9 cellular contexts compared by ENCODE assay signal in the genomic region with DNA sequence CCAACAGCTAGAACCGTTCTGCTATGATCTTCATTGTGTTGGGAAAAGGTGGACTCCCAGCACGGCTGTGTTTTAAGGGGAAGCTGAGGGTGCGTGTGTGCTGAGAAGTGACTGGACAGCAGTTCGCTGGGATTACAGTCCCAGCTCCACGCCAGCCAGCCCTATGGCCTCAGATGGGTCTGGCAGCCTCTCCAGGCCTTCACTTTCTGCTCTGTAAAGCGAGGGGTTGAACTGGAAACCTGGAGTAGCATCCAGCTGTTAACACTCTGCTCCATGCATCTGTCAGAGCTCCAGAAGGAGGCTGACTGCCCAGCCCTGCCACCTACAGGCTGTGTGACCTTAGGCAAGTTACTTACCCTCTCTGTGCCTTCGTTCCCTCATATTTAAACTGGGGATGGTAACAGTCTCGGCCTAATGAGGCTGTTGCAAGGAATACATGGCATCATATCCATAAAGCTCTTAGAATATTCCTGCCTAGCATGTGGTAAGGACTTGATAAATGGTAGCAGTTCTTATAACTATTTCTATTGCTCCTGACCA.
A peak's percentile ranks its signal among the peaks of the same experiment; 100 is the strongest.
DNase-seq lines count a peak whose midpoint lies in the region; ATAC-seq and TF ChIP-seq lines count a peak whose summit lies in the region.
"Had no signal": no experiment of that assay in that cellular context is flagged by ENCODE, and none has a peak within 500 bp of the region (broad histone marks: within the 10 kb centered on the region; RNA-seq: fewer than 3 reads in every experiment).

No MANE protein-coding gene starts in this region.

- H3K27me3 ChIP-seq in adipocyte (replicated peaks; ENCODE audit: control insufficient read depth, insufficient read depth, low read length) (no peaks in the 10 kb centered on the region), right atrium auricular region (no peaks in the 10 kb centered on the region)

- no peaks in the 10 kb centered on the region for H3K9me3 ChIP-seq in adipocyte (ENCODE audit: control insufficient read depth, low read length)
- H3K9me3 ChIP-seq in right atrium auricular region, result no peaks in the 10 kb centered on the region
- H3K9me3 ChIP-seq: SK-N-SH had no signal

- peaks cover 75% of the 10 kb centered on the region for H3K4me1 Mint-ChIP-seq in stimulated activated effector memory CD8-positive, alpha-beta T cell treated with anti-CD3 and anti-CD28 coated beads, Interleukin-12 subunit alpha, Interleukin-12 subunit beta, amount 100 ng/mL, for 72 hours

- H3K9me3 Mint-ChIP-seq in stimulated activated effector memory CD8-positive, alpha-beta T cell treated with anti-CD3 and anti-CD28 coated beads, Interleukin-12 subunit alpha, Interleukin-12 subunit beta, amount 100 ng/mL, for 72 hours, result no peaks in the 10 kb centered on the region

- H3K36me3 ChIP-seq in adipocyte (ENCODE audit: control insufficient read depth, insufficient read depth, low read length, severe bottlenecking) (peaks cover 15% of the 10 kb centered on the region), right atrium auricular region (peaks cover 36% of the 10 kb centered on the region)

- TF ChIP-seq CTCF in GM12873 (IDR thresholded peaks at IDR 0.05; ENCODE audit: insufficient read depth, low read depth, low read length, missing control alignments) (peak; percentile 31), right atrium auricular region (IDR thresholded peaks at IDR 0.05) (no peak)

- H3K27ac Mint-ChIP-seq in stimulated activated effector memory CD8-positive, alpha-beta T cell treated with anti-CD3 and anti-CD28 coated beads, Interleukin-12 subunit alpha, Interleukin-12 subunit beta, amount 100 ng/mL, for 72 hours, result peak overlapping the region; percentile 95

- no peak for ATAC-seq in stimulated activated effector memory CD8-positive, alpha-beta T cell treated with anti-CD3 and anti-CD28 coated beads, Interleukin-12 subunit alpha, Interleukin-12 subunit beta, amount 100 ng/mL, for 72 hours
- ATAC-seq in GM18867 (IDR thresholded peaks at IDR 0.05; ENCODE audit: unreplicated experiment), result no peak

- peak overlapping the region; percentile 62 to 69 for H3K27ac ChIP-seq in right atrium auricular region

- peak overlapping the region; percentile 24 for H3K9ac ChIP-seq in adipocyte (ENCODE audit: low read length)
- H3K9ac ChIP-seq: SK-N-SH had no signal

- no peak overlapping the region for H3K4me3 ChIP-seq in adipocyte (ENCODE audit: low read length)
- no peak overlapping the region for H3K4me3 ChIP-seq in right atrium auricular region

- DNase-seq in adipocyte (ENCODE audit: low read depth) (no peak), right atrium auricular region (ENCODE audit: low spot score) (no peak), GOT3 (lab: John Stamatoyannopoulos, UW) (no peak), NCI-H2227 treated with DMSO at 0.1 percent for 48 hours (lab: John Stamatoyannopoulos, UW) (no peak)
- DNase-seq in stimulated activated effector memory CD8-positive, alpha-beta T cell treated with anti-CD3 and anti-CD28 coated beads, Interleukin-12 subunit alpha, Interleukin-12 subunit beta, amount 100 ng/mL, for 72 hours (ENCODE audit: low spot score in 2 of 2), result no peak
- DNase-seq: NCI-H446 treated with DMSO at 0.1 percent for 48 hours, SK-N-SH had no signal

- no peak overlapping the region for H3K4me3 Mint-ChIP-seq in stimulated activated effector memory CD8-positive, alpha-beta T cell treated with anti-CD3 and anti-CD28 coated beads, Interleukin-12 subunit alpha, Interleukin-12 subunit beta, amount 100 ng/mL, for 72 hours

- peaks cover 94% of the 10 kb centered on the region for H3K36me3 Mint-ChIP-seq in stimulated activated effector memory CD8-positive, alpha-beta T cell treated with anti-CD3 and anti-CD28 coated beads, Interleukin-12 subunit alpha, Interleukin-12 subunit beta, amount 100 ng/mL, for 72 hours

- H3K4me1 ChIP-seq in adipocyte (ENCODE audit: control insufficient read depth, insufficient read depth, low read length) (peaks cover 26% of the 10 kb centered on the region), right atrium auricular region (peaks cover 0 to 80% of the 10 kb centered on the region in 2 donors)
